Comparison of ENCODE assay signal across 1 cellular context in genomic region chr11:65502274-65502851, GRCh38.
TF ChIP-seq lines count a peak whose summit lies in the region.

No MANE protein-coding gene starts in this region.

TF ChIP-seq in H1, 55 proteins besides CTCF, POLR2A, EP300 and RAD21:
- TF ChIP-seq ZNF274 (IDR thresholded peaks at IDR 0.05; ENCODE audit: borderline replicate concordance, extremely low read depth, low read length) (no peak), BACH1 (IDR thresholded peaks at IDR 0.05; ENCODE audit: low read length) (no peak), BRCA1 (IDR thresholded peaks at IDR 0.05; ENCODE audit: low read depth, low read length) (no peak), SIRT6 (IDR thresholded peaks at IDR 0.05; ENCODE audit: low read length) (no peak), MAX (IDR thresholded peaks at IDR 0.05) (no peak), USF2 (IDR thresholded peaks at IDR 0.05; ENCODE audit: low read length) (no peak), SP4 (IDR thresholded peaks at IDR 0.05; ENCODE audit: low read length) (no peak), RNF2 (IDR thresholded peaks at IDR 0.05; ENCODE audit: borderline replicate concordance, low read depth, low read length, missing control alignments, poor library complexity, severe bottlenecking) (no peak), KDM1A (IDR thresholded peaks at IDR 0.05; ENCODE audit: borderline replicate concordance, low read length) (no peak), CREB1 (IDR thresholded peaks at IDR 0.05) (no peak)
